Comparison of ENCODE assay signal across 1 cellular context in the genomic region with DNA sequence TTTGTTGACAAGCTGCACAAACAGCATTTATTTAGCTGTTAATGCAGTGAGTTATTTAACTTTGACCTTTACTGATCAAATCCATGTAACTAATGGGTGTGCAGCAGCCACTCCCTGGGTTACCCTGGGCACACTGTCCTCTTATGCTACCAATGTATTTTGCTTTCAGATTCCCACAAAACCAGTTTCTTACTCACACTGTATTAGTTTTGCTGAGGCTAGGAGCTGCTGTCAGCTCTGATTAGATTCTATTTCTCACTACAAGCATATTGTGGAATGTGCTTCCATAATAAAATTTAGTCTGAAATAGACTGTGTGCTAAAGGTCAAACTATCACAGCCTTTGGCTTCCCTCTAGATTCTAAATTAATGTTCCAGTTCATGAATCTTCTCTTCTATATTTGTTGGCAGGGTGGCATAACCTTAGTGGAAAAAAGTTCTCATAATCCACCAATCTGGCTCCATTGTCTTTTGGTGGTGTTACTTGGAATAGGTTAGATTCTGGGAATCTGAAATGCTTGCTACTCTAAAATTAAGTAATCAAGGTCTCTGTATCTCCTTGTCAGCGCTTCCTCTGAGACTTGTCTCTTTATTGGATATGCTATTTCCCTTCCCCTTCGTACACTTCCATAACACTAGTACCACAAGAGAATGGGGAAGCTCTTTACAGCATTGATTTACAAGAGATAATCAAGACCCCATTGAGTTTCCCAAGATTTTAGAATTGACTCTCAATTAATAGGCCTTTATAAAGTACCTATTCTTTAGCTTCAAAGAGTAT.
TF ChIP-seq lines count a peak whose summit lies in the region.

No MANE protein-coding gene starts in this region.

TF ChIP-seq in WTC11, 78 proteins besides CTCF, POLR2A, EP300 and RAD21 (continued from another document):
- TF ChIP-seq, protein P1, sequence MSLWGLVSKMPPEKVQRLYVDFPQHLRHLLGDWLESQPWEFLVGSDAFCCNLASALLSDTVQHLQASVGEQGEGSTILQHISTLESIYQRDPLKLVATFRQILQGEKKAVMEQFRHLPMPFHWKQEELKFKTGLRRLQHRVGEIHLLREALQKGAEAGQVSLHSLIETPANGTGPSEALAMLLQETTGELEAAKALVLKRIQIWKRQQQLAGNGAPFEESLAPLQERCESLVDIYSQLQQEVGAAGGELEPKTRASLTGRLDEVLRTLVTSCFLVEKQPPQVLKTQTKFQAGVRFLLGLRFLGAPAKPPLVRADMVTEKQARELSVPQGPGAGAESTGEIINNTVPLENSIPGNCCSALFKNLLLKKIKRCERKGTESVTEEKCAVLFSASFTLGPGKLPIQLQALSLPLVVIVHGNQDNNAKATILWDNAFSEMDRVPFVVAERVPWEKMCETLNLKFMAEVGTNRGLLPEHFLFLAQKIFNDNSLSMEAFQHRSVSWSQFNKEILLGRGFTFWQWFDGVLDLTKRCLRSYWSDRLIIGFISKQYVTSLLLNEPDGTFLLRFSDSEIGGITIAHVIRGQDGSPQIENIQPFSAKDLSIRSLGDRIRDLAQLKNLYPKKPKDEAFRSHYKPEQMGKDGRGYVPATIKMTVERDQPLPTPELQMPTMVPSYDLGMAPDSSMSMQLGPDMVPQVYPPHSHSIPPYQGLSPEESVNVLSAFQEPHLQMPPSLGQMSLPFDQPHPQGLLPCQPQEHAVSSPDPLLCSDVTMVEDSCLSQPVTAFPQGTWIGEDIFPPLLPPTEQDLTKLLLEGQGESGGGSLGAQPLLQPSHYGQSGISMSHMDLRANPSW (CRISPR knock-in tag; conservative IDR thresholded peaks at IDR 0.05; ENCODE audit: low read depth), result no peak
- TF ChIP-seq GRHL2 (CRISPR knock-in tag; IDR thresholded peaks at IDR 0.05; ENCODE audit: insufficient replicate concordance, severe bottlenecking), result no peak
- TF ChIP-seq ZNF138 (CRISPR knock-in tag; conservative IDR thresholded peaks at IDR 0.05), result no peak
- no peak for TF ChIP-seq NFATC4 (CRISPR knock-in tag; IDR thresholded peaks at IDR 0.05)
- TF ChIP-seq, protein P2, sequence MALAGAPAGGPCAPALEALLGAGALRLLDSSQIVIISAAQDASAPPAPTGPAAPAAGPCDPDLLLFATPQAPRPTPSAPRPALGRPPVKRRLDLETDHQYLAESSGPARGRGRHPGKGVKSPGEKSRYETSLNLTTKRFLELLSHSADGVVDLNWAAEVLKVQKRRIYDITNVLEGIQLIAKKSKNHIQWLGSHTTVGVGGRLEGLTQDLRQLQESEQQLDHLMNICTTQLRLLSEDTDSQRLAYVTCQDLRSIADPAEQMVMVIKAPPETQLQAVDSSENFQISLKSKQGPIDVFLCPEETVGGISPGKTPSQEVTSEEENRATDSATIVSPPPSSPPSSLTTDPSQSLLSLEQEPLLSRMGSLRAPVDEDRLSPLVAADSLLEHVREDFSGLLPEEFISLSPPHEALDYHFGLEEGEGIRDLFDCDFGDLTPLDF (CRISPR knock-in tag; IDR thresholded peaks at IDR 0.05), result no peak
- TF ChIP-seq ETV6 (CRISPR knock-in tag; IDR thresholded peaks at IDR 0.05), result no peak
- TF ChIP-seq FOXJ3 (CRISPR knock-in tag; IDR thresholded peaks at IDR 0.05; ENCODE audit: borderline replicate concordance), result no peak
- TF ChIP-seq, protein P3, sequence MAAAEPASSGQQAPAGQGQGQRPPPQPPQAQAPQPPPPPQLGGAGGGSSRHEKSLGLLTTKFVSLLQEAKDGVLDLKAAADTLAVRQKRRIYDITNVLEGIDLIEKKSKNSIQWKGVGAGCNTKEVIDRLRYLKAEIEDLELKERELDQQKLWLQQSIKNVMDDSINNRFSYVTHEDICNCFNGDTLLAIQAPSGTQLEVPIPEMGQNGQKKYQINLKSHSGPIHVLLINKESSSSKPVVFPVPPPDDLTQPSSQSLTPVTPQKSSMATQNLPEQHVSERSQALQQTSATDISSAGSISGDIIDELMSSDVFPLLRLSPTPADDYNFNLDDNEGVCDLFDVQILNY (CRISPR knock-in tag; IDR thresholded peaks at IDR 0.05), result no peak
- TF ChIP-seq, protein P4, sequence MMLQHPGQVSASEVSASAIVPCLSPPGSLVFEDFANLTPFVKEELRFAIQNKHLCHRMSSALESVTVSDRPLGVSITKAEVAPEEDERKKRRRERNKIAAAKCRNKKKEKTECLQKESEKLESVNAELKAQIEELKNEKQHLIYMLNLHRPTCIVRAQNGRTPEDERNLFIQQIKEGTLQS (CRISPR knock-in tag; conservative IDR thresholded peaks at IDR 0.05), result no peak
- TF ChIP-seq, protein P5, sequence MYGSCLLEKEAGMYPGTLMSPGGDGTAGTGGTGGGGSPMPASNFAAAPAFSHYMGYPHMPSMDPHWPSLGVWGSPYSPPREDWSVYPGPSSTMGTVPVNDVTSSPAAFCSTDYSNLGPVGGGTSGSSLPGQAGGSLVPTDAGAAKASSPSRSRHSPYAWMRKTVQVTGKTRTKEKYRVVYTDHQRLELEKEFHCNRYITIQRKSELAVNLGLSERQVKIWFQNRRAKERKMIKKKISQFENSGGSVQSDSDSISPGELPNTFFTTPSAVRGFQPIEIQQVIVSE (CRISPR knock-in tag; IDR thresholded peaks at IDR 0.05; ENCODE audit: borderline replicate concordance), result no peak
TF ChIP-seq in WTC11: peak in this region for 0.
